In genomic region chr13:33026489-33027152, GRCh38 we compare ENCODE assay signal across 24 cellular contexts.
"Had no signal": no experiment of that assay in that cellular context is flagged by ENCODE, and none has a peak within 500 bp of the region (broad histone marks: within the 10 kb centered on the region; RNA-seq: fewer than 3 reads in every experiment).

No MANE protein-coding gene starts in this region.

- H3K9me3 ChIP-seq: MG63 had no signal

- ATAC-seq: activated CD8-positive, alpha-beta T cell treated with anti-CD3 and anti-CD28 coated beads for 36 hours; activated T-cell treated with anti-CD3 and anti-CD28 coated beads, Interleukin-2, amount 50 U/mL, for 72 hours; PC-3; T-cell had no signal

- H3K36me3 ChIP-seq: MG63 had no signal

- DNase-seq: activated CD4-positive, CD25-positive, alpha-beta regulatory T cell; activated CD8-positive, alpha-beta memory T cell treated with anti-CD3 and anti-CD28 coated beads, Interleukin-2, amount 50 U/mL, for 4 hours; activated CD8-positive, alpha-beta T cell treated with anti-CD3 and anti-CD28 coated beads for 36 hours; activated gamma-delta T cell treated with Interleukin-2 at 50 U/mL for 16 hours; activated naive CD4-positive, alpha-beta T cell treated with anti-CD3 and anti-CD28 coated beads, Interleukin-2, amount 10 ng/mL, durations not matched to agents 7 days and 5 days; activated naive CD8-positive, alpha-beta T cell treated with anti-CD3 and anti-CD28 coated beads for 36 hours; activated T-cell treated with anti-CD3 and anti-CD28 coated beads, Interleukin-2, amount 50 U/mL, for 72 hours; caudate nucleus; MG63; MV-4-11; NCI-H1092 treated with DMSO at 0.1 percent for 48 hours; NCI-H1436; NCI-H1694 treated with DMSO at 0.1 percent for 48 hours; NCI-H2029 treated with DMSO at 0.1 percent for 48 hours; NCI-H345; NCI-H510A; NCI-H526 treated with DMSO at 0.1 percent for 48 hours; NCI-H82; PC-3; T-cell; T-helper 2 cell; T1000 had no signal

- H3K27ac ChIP-seq: KMS-11, SK-N-MC had no signal

- H3K27me3 ChIP-seq: MG63 had no signal

- H3K4me3 ChIP-seq: MG63, SK-N-MC had no signal
